Comparison of ENCODE assay signal across 26 cellular contexts in the genomic region with DNA sequence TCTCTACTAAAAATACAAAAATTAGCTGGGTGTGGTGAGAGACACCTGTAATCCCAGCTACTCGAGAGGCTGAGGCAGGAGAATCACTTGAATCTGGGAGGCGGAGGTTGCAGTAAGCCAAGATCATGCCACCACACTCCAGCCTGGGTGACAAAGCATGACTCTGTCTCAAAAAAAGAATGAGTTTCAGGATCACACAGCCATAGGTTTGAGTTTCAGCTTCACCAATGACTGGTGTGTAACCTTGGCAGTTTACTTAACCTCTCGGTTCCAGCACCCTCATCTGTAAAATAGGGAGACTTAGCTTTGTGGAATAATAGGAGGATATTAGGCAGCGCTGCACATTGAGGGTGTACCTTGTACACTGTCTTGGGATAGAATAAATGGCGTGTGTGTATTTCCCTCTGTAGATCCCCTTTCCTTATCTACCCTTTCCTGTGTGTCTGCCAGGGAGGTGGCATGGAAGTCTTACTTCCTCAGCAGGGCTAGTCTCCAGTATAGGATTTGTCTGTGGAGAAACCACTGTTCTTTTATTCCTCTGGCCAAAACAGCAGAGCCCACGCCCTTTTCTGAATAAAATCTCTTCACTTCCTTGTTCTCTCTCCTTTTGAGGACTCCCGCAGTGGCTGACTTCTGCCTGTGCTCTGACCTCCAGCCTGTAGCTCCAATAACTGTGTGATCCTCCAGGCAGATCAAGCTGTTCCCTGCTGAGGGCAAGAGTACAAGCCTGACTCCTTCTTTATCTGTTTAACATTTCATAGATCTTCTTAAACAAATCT.
A peak's percentile ranks its signal among the peaks of the same experiment; 100 is the strongest.
DNase-seq lines count a peak whose midpoint lies in the region; TF ChIP-seq lines count a peak whose summit lies in the region.
"Had no signal": no experiment of that assay in that cellular context is flagged by ENCODE, and none has a peak within 500 bp of the region (broad histone marks: within the 10 kb centered on the region; RNA-seq: fewer than 3 reads in every experiment).

No MANE protein-coding gene starts in this region.

- peaks cover 24% of the 10 kb centered on the region for H3K36me3 Mint-ChIP-seq in nephron progenitor cell (ENCODE audit: low read depth)

- H2AK5ac ChIP-seq in mesenchymal stem cell (ENCODE audit: low read length, severe bottlenecking), result peak overlapping the region; percentile 5

- no peak overlapping the region for H2BK120ac ChIP-seq in mesenchymal stem cell (ENCODE audit: low read depth, low read length)

- TF ChIP-seq CTCF in Peyer's patch (IDR thresholded peaks at IDR 0.05), result no peak
- no peak for TF ChIP-seq CTCF in nephron progenitor cell (IDR thresholded peaks at IDR 0.05)

- no peak overlapping the region for H3K4me3 ChIP-seq in Peyer's patch
- no peak overlapping the region for H3K4me3 ChIP-seq in mesenchymal stem cell (ENCODE audit: insufficient read depth in 1 of 2, low read depth in 1 of 2, low read length in 2 of 2)
- H3K4me3 ChIP-seq: coronary artery, SJCRH30 had no signal

- H3K4me2 ChIP-seq in mesenchymal stem cell (ENCODE audit: low read length, poor library complexity, severe bottlenecking), result no peak overlapping the region

- no peak overlapping the region for H3K27ac Mint-ChIP-seq in nephron progenitor cell
- H3K27ac Mint-ChIP-seq: activated T-cell treated with anti-CD3 and anti-CD28 coated beads, Interleukin-2, amount 50 U/mL, for 24 hours; effector memory CD8-positive, alpha-beta T cell had no signal

- no peak overlapping the region for H3K14ac ChIP-seq in mesenchymal stem cell (ENCODE audit: low read length in 2 of 2)

- no peak overlapping the region for H3K4ac ChIP-seq in mesenchymal stem cell (ENCODE audit: low read depth in 1 of 2, low read length in 2 of 2)

- DNase-seq in DMS153 treated with DMSO at 0.1 percent for 48 hours (lab: John Stamatoyannopoulos, UW; ENCODE audit: unreplicated experiment) (peak; percentile 42), Peyer's patch (peak in 2 of 3 donors; percentile 59 to 62), mesenchymal stem cell (no peak), renal cortical epithelial cell (ENCODE audit: low read depth) (peak; percentile 33), T1000 (lab: John Stamatoyannopoulos, UW) (no peak), NCI-H774 (lab: John Stamatoyannopoulos, UW) (no peak), nephron progenitor cell (no peak), posterior vena cava (ENCODE audit: low spot score) (no peak)
- DNase-seq: activated CD4-positive, alpha-beta T cell treated with anti-CD3 and anti-CD28 coated beads for 4 hours; activated naive CD4-positive, alpha-beta T cell; activated T-cell treated with anti-CD3 and anti-CD28 coated beads, Interleukin-2, amount 50 U/mL, for 24 hours; C1 segment of cervical spinal cord; Caco-2; effector memory CD8-positive, alpha-beta T cell; EL; foreskin melanocyte; HCEC 1CT; hypothalamus; NCI-H1105; NCI-H2081; NCI-H510A; SJCRH30; stimulated activated CD4-positive, alpha-beta T cell treated with anti-CD3 and anti-CD28 coated beads, Interleukin-4, amount 100 ng/mL, for 4 hours; stimulated activated naive CD8-positive, alpha-beta T cell treated with anti-CD3 and anti-CD28 coated beads, Interleukin-15, Interleukin-2, amounts not matched to agents 100 U/mL and 50 U/mL, for 24 hours; T-helper 1 cell had no signal

- H4K8ac ChIP-seq in mesenchymal stem cell (ENCODE audit: low read length), result no peak overlapping the region

- no peaks in the 10 kb centered on the region for H3K79me1 ChIP-seq in mesenchymal stem cell (replicated peaks; ENCODE audit: low read length, poor library complexity, severe bottlenecking)

- no peak for TF ChIP-seq POLR2A in Peyer's patch (IDR thresholded peaks at IDR 0.05)

- no peak overlapping the region for H2BK5ac ChIP-seq in mesenchymal stem cell (ENCODE audit: low read depth, low read length, poor library complexity, severe bottlenecking)

- intact Hi-C loops in posterior vena cava (cut with DNase I), result no loop called here

- no peaks in the 10 kb centered on the region for H3K4me1 ChIP-seq in Peyer's patch
- peaks cover 1% of the 10 kb centered on the region for H3K4me1 ChIP-seq in mesenchymal stem cell (ENCODE audit: control insufficient read depth, insufficient read depth, low read depth, low read length)
- H3K4me1 ChIP-seq: Caco-2 had no signal

- H3K27ac ChIP-seq in Peyer's patch, result peak overlapping the region in 2 of 4 donors; percentile 26 to 51
- H3K27ac ChIP-seq in mesenchymal stem cell (ENCODE audit: low read length, poor library complexity, severe bottlenecking), result peak overlapping the region; percentile 65
- H3K27ac ChIP-seq: coronary artery, SJCRH30 had no signal

- no peak overlapping the region for H4K91ac ChIP-seq in mesenchymal stem cell (ENCODE audit: low read length)

- no peak overlapping the region for H2AFZ ChIP-seq in mesenchymal stem cell (ENCODE audit: low read depth, low read length)

- H3K4me1 Mint-ChIP-seq in nephron progenitor cell, result no peaks in the 10 kb centered on the region

- H3K27me3 ChIP-seq in Peyer's patch, result no peaks in the 10 kb centered on the region
- no peaks in the 10 kb centered on the region for H3K27me3 ChIP-seq in mesenchymal stem cell (ENCODE audit: control insufficient read depth in 1 of 2, insufficient read depth in 1 of 2, low read length in 2 of 2)
- H3K27me3 ChIP-seq: SJCRH30 had no signal

- peaks cover 9% of the 10 kb centered on the region for H3K27me3 Mint-ChIP-seq in nephron progenitor cell (ENCODE audit: low read depth, poor library complexity)
- H3K27me3 Mint-ChIP-seq: activated T-cell treated with anti-CD3 and anti-CD28 coated beads, Interleukin-2, amount 50 U/mL, for 24 hours; effector memory CD8-positive, alpha-beta T cell had no signal

- H3K9ac ChIP-seq in mesenchymal stem cell (ENCODE audit: low read length), result no peak overlapping the region

- no peak overlapping the region for H3K4me3 Mint-ChIP-seq in nephron progenitor cell
- H3K4me3 Mint-ChIP-seq: activated T-cell treated with anti-CD3 and anti-CD28 coated beads, Interleukin-2, amount 50 U/mL, for 24 hours; effector memory CD8-positive, alpha-beta T cell had no signal

- H2BK12ac ChIP-seq in mesenchymal stem cell (ENCODE audit: low read length in 2 of 2), result no peak overlapping the region

- H3K9me3 ChIP-seq in Peyer's patch (no peaks in the 10 kb centered on the region), mesenchymal stem cell (ENCODE audit: control insufficient read depth, low read length) (peaks cover 4% of the 10 kb centered on the region)
- H3K9me3 ChIP-seq: Caco-2, SJCRH30 had no signal

- H3K18ac ChIP-seq in mesenchymal stem cell (ENCODE audit: low read depth in 1 of 2, low read length in 2 of 2), result no peak overlapping the region

- H3K23ac ChIP-seq in mesenchymal stem cell (ENCODE audit: low read length in 2 of 2), result no peak overlapping the region

- WGBS in mesenchymal stem cell, result 89% methylated on average over 7 of the region's 7 CpGs

- no peak overlapping the region for H2BK15ac ChIP-seq in mesenchymal stem cell (ENCODE audit: low read depth, poor library complexity, severe bottlenecking)

- H3K36me3 ChIP-seq in Peyer's patch (no peaks in the 10 kb centered on the region), mesenchymal stem cell (ENCODE audit: control insufficient read depth in 1 of 2, insufficient read depth in 2 of 2, low read depth in 1 of 2, low read length in 2 of 2) (no peaks in the 10 kb centered on the region)
- H3K36me3 ChIP-seq: SJCRH30 had no signal

- peaks cover 14% of the 10 kb centered on the region for H3K9me3 Mint-ChIP-seq in nephron progenitor cell
- H3K9me3 Mint-ChIP-seq: activated T-cell treated with anti-CD3 and anti-CD28 coated beads, Interleukin-2, amount 50 U/mL, for 24 hours; effector memory CD8-positive, alpha-beta T cell had no signal

Comparison
In these comparisons a context has a peak if more than half of its experiments do, and no peak if none do; other contexts are left out.
1. DNase-seq: peak in DMS153 treated with DMSO at 0.1 percent for 48 hours (single experiment), Peyer's patch (2 of 3) and renal cortical epithelial cell (single experiment); none in mesenchymal stem cell (single experiment), T1000 (single experiment), NCI-H774 (single experiment), nephron progenitor cell (single experiment) and posterior vena cava (single experiment).